In genomic region chr11:69295995-69296889, GRCh38 we compare ENCODE assay signal across 10 cellular contexts. TPM values are rescaled to one million over a fixed set of nuclear protein-coding genes. Genes with fewer than 3 reads are reported as not detected.
DNase-seq lines count a peak whose midpoint lies in the region; ATAC-seq and TF ChIP-seq lines count a peak whose summit lies in the region.
"Had no signal": no experiment of that assay in that cellular context is flagged by ENCODE, and none has a peak within 500 bp of the region (broad histone marks: within the 10 kb centered on the region; RNA-seq: fewer than 3 reads in every experiment).

No MANE protein-coding gene starts in this region.

- 72 to 74% methylated on average over 14 to 18 of the region's 18 CpGs for WGBS in body of pancreas, 2 donors

- H3K27ac ChIP-seq in body of pancreas: peak overlapping the region; percentile 2 to 91 (median 86)

- H3K4me3 Mint-ChIP-seq in memory B cell: peak overlapping the region; percentile 73

- TF ChIP-seq CTCF in body of pancreas (IDR thresholded peaks at IDR 0.05): no peak

- no peaks in the 10 kb centered on the region for H3K9me3 ChIP-seq in body of pancreas
- 0 out of 2 replicates have a peak, but pooled peaks cover 2% of the 10 kb centered on the region for H3K9me3 ChIP-seq in MG63

- H3K27ac Mint-ChIP-seq in memory B cell: peak overlapping the region; percentile 92

- intact Hi-C loops in body of pancreas (cut with DNase I): no loop called here

- peaks cover 54% of the 10 kb centered on the region for H3K4me1 Mint-ChIP-seq in memory B cell

- TF ChIP-seq POLR2A in body of pancreas (IDR thresholded peaks at IDR 0.05): no peak

- no peak for ATAC-seq in body of pancreas
- ATAC-seq in memory B cell (ENCODE audit: low read depth): no peak
- no peak for ATAC-seq in HG02981 (IDR thresholded peaks at IDR 0.05; ENCODE audit: unreplicated experiment)

- H3K36me3 Mint-ChIP-seq in memory B cell: no peaks in the 10 kb centered on the region

- H3K27me3 ChIP-seq in body of pancreas (no peaks in the 10 kb centered on the region), MG63 (no peaks in the 10 kb centered on the region)

- peaks cover 32% of the 10 kb centered on the region for H3K4me1 ChIP-seq in body of pancreas

- H3K27me3 Mint-ChIP-seq in memory B cell: no peaks in the 10 kb centered on the region

- peak; percentile 41 for DNase-seq in Ammon's horn (ENCODE audit: low spot score)
- DNase-seq in LoVo (ENCODE audit: low spot score): peak; percentile 48
- DNase-seq in body of pancreas: peak in 3 of 4 donors; percentile 41 to 75 (median 59)
- no peak for DNase-seq in memory B cell (ENCODE audit: low spot score in 2 of 2)
- no peak for DNase-seq in MG63
- DNase-seq in COR-L47 (lab: John Stamatoyannopoulos, UW): no peak
- DNase-seq in stimulated activated CD4-positive, alpha-beta T cell treated with anti-CD3 and anti-CD28 coated beads, Interleukin-4, amount 100 ng/mL, for 4 hours: no peak

- H3K4me3 ChIP-seq in body of pancreas (no peak overlapping the region), MG63 (no peak overlapping the region)

- no peaks in the 10 kb centered on the region for H3K9me3 Mint-ChIP-seq in memory B cell

- H3K36me3 ChIP-seq in body of pancreas (replicated peaks in 1 of 2; ENCODE audit: insufficient read depth in 1 of 2, low read depth in 2 of 2) (no peaks in the 10 kb centered on the region), MG63 (no peaks in the 10 kb centered on the region)

RNA-seq across cellular contexts. Expression of gene MYEOV, which starts 2.3 kb away (rescaled TPM):
- total RNA-seq in body of pancreas: 1 to 10 TPM; 2.3 to 7.0 TPM
- 1.2 and 1.3 TPM in 2 replicates for total RNA-seq in MG63 (2014; rRNA removed; shearing (Covaris generic); ENCODE audit: low replicate concordance)
- total RNA-seq: lung microvascular endothelial cell; T-helper 1 cell treated with Interleukin-12 subunit alpha and Interleukin-12 subunit beta and Interleukin-4 antibody, amounts not matched to agents 30 ng/mL and 1 ng/mL, for 36 hours had no signal

Comparison
In these comparisons a context has a peak if more than half of its experiments do, and no peak if none do; other contexts are left out.
1. DNase-seq: peak in Ammon's horn (single experiment), LoVo (single experiment) and body of pancreas (3 of 4); none in memory B cell (0 of 2), MG63 (single experiment), COR-L47 (single experiment) and stimulated activated CD4-positive, alpha-beta T cell treated with anti-CD3 and anti-CD28 coated beads, Interleukin-4, amount 100 ng/mL, for 4 hours (0 of 2).